ENCODE assay signal across 9 cellular contexts in genomic region chr19:14632286-14632685, GRCh38. TPM values are rescaled to one million over a fixed set of nuclear protein-coding genes. Genes with fewer than 3 reads are reported as not detected.
DNase-seq lines count a peak whose midpoint lies in the region; TF ChIP-seq lines count a peak whose summit lies in the region.
"Had no signal": no experiment of that assay in that cellular context is flagged by ENCODE, and none has a peak within 500 bp of the region (broad histone marks: within the 10 kb centered on the region; RNA-seq: fewer than 3 reads in every experiment).

No MANE protein-coding gene starts in this region.

- DNase-seq in COLO668 (lab: John Stamatoyannopoulos, UW; ENCODE audit: unreplicated experiment) (peak; percentile 1), SK-MEL-5 (ENCODE audit: low read depth, low spot score) (peak; percentile 70), globus pallidus (ENCODE audit: low spot score) (peak; percentile 30), hepatic stellate cell (ENCODE audit: low spot score) (no peak), amygdala (lab: John Stamatoyannopoulos, UW) (no peak), NCI-H187 (lab: John Stamatoyannopoulos, UW) (no peak)
- DNase-seq in effector CD8-positive, alpha-beta T cell (lab: John Stamatoyannopoulos, UW): no peak
- DNase-seq: NCI-H69 had no signal

- CTCF ChIA-PET in HEK293 (lab: Yijun Ruan, JAX): interaction anchor here (1.2 to 1.6 kb wide), 2 partner anchors 10 to 154 kb away, joined by 4 read pairs; no protein-coding TSS in a partner anchor

- no peaks in the 10 kb centered on the region for H3K9me3 ChIP-seq in HEK293 (ENCODE audit: control insufficient read depth, insufficient read depth, low read depth, low read length)

- no peak overlapping the region for H3K4me3 ChIP-seq in HEK293 (ENCODE audit: low read depth, low read length)

- TF ChIP-seq CTCF in HEK293 (tag by site-specific recombination; IDR thresholded peaks at IDR 0.05): no peak

- H3K4me1 ChIP-seq in HEK293 (ENCODE audit: control insufficient read depth, insufficient read depth, low read length): no peaks in the 10 kb centered on the region

- no peaks in the 10 kb centered on the region for H3K36me3 ChIP-seq in HEK293 (ENCODE audit: control insufficient read depth in 2 of 2, insufficient read depth in 1 of 2, low read length in 2 of 2)

- H3K27ac ChIP-seq in HEK293 (ENCODE audit: extremely low read depth, low read depth, low read length): no peak overlapping the region

- in situ Hi-C loops in SK-MEL-5 (cut with HindIII; ENCODE audit: low pct_unique_long_range_greater_than_20kb, low sequenced_read_pairs): no loop called here

- POLR2A ChIA-PET in HEK293 (lab: Yijun Ruan, JAX): no interaction called here

TF ChIP-seq in HEK293, 187 proteins besides CTCF, POLR2A, EP300 and RAD21:
- TF ChIP-seq PRDM2 (tag by site-specific recombination; IDR thresholded peaks at IDR 0.05; ENCODE audit: borderline replicate concordance) (no peak), TCF7L2 (IDR thresholded peaks at IDR 0.05; ENCODE audit: borderline replicate concordance, low read depth, low read length) (no peak), ZFP3 (tag by site-specific recombination; IDR thresholded peaks at IDR 0.05; ENCODE audit: low read depth) (peak; percentile 44; the same call in 1 of the 2 replicates)

RNA-seq across cellular contexts. Expression of gene ADGRE3, which starts 42.4 kb away (rescaled TPM):
- total RNA-seq in SK-MEL-5 (2014; rRNA removed; shearing (Covaris generic)): not detected in 2 replicates
- not detected in 2 replicates for polyA plus RNA-seq in SK-MEL-5 (2015; cell fraction: cytosol; rRNA removed)
- not detected in 2 replicates for polyA plus RNA-seq in SK-MEL-5 (2015; cell fraction: nucleus; rRNA removed)

RNA-seq across cellular contexts. Expression of gene CLEC17A, which starts 49.4 kb away (rescaled TPM):
- 0.26 TPM in 1 of 2 replicates, not detected in the other for total RNA-seq in SK-MEL-5 (2014; rRNA removed; shearing (Covaris generic))
- polyA plus RNA-seq in SK-MEL-5 (2015; cell fraction: cytosol; rRNA removed): 0.25 and 0.37 TPM in 2 replicates
- polyA plus RNA-seq in SK-MEL-5 (2015; cell fraction: nucleus; rRNA removed): 0.24 TPM in 1 of 2 replicates, not detected in the other

RNA-seq across cellular contexts. Expression of gene ZNF333, which starts 57.6 kb away (rescaled TPM):
- 4.9 and 7.6 TPM in 2 replicates for total RNA-seq in SK-MEL-5 (2014; rRNA removed; shearing (Covaris generic))
- polyA plus RNA-seq in SK-MEL-5 (2015; cell fraction: cytosol; rRNA removed): 5.3 TPM in 2 replicates
- 44.7 and 48.7 TPM in 2 replicates for polyA plus RNA-seq in SK-MEL-5 (2015; cell fraction: nucleus; rRNA removed)

Comparison
In these comparisons a context has a peak if more than half of its experiments do, and no peak if none do; other contexts are left out.
1. DNase-seq: peak in COLO668 (single experiment), SK-MEL-5 (single experiment) and globus pallidus (single experiment); none in hepatic stellate cell (single experiment), effector CD8-positive, alpha-beta T cell (single experiment), amygdala (0 of 56) and NCI-H187 (0 of 2).